ENCODE assay signal across 8 cellular contexts in genomic region chr13:77751513-77752456, GRCh38. TPM values are rescaled to one million over a fixed set of nuclear protein-coding genes. Genes with fewer than 3 reads are reported as not detected.
DNase-seq lines count a peak whose midpoint lies in the region; ATAC-seq and TF ChIP-seq lines count a peak whose summit lies in the region.

No MANE protein-coding gene starts in this region.

- H3K4me1 Mint-ChIP-seq in activated T-cell treated with anti-CD3 and anti-CD28 coated beads, Interleukin-2, amount 50 U/mL, for 72 hours (ENCODE audit: low read depth), result peaks cover 18% of the 10 kb centered on the region

- ATAC-seq in GM19351 (IDR thresholded peaks at IDR 0.05; ENCODE audit: unreplicated experiment), result peak; percentile 84
- peak; percentile 88 for ATAC-seq in HG03378 (IDR thresholded peaks at IDR 0.05; ENCODE audit: unreplicated experiment)
- ATAC-seq in activated T-cell treated with anti-CD3 and anti-CD28 coated beads, Interleukin-2, amount 50 U/mL, for 72 hours (replicated peaks in 1 of 2), result peak; percentile 95
- peak; percentile 73 for ATAC-seq in omental fat pad (ENCODE audit: low FRiP score)

- DNase-seq in DMS114 treated with DMSO at 0.1 percent for 48 hours (lab: John Stamatoyannopoulos, UW; ENCODE audit: unreplicated experiment) (peak; percentile 11), NCI-H748 treated with DMSO at 0.1 percent for 48 hours (lab: John Stamatoyannopoulos, UW) (peak; percentile 21), foreskin fibroblast (peak; percentile 6 to 49), omental fat pad (ENCODE audit: low spot score) (no peak), amniotic stem cell (lab: John Stamatoyannopoulos, UW) (no peak)
- DNase-seq in activated T-cell treated with anti-CD3 and anti-CD28 coated beads, Interleukin-2, amount 50 U/mL, for 72 hours, result peak; percentile 47 to 58

- peaks cover 0 to 8% of the 10 kb centered on the region in 2 donors for H3K36me3 Mint-ChIP-seq in activated T-cell treated with anti-CD3 and anti-CD28 coated beads, Interleukin-2, amount 50 U/mL, for 72 hours (ENCODE audit: insufficient read depth in 2 of 2)

- H3K27me3 Mint-ChIP-seq in activated T-cell treated with anti-CD3 and anti-CD28 coated beads, Interleukin-2, amount 50 U/mL, for 72 hours (ENCODE audit: low read depth), result no peaks in the 10 kb centered on the region

- peak overlapping the region; percentile 88 for H3K27ac Mint-ChIP-seq in activated T-cell treated with anti-CD3 and anti-CD28 coated beads, Interleukin-2, amount 50 U/mL, for 72 hours

- H3K4me3 ChIP-seq in foreskin fibroblast (ENCODE audit: low read depth in 1 of 2, low read length in 2 of 2), result no peak overlapping the region

- peak overlapping the region; percentile 17 to 31 for H3K4me3 Mint-ChIP-seq in activated T-cell treated with anti-CD3 and anti-CD28 coated beads, Interleukin-2, amount 50 U/mL, for 72 hours

- TF ChIP-seq CTCF in foreskin fibroblast (IDR thresholded peaks at IDR 0.05; ENCODE audit: low read depth, low read length), result peak; percentile 69
- no peak for TF ChIP-seq CTCF in omental fat pad (IDR thresholded peaks at IDR 0.05)

- H3K9me3 Mint-ChIP-seq in activated T-cell treated with anti-CD3 and anti-CD28 coated beads, Interleukin-2, amount 50 U/mL, for 72 hours, result no peaks in the 10 kb centered on the region

RNA-seq across cellular contexts. Expression of gene SLAIN1, which starts 54.3 kb away (rescaled TPM):
- 10 to 100 TPM; 24.6 to 24.8 TPM for total RNA-seq in activated T-cell treated with anti-CD3 and anti-CD28 coated beads, Interleukin-2, amount 50 U/mL, for 72 hours
- total RNA-seq in omental fat pad, result 1 to 10 TPM; 1.3 to 9.8 (median 4.9) TPM

Comparison
In these comparisons a context has a peak if more than half of its experiments do, and no peak if none do; other contexts are left out.
1. DNase-seq: peak in DMS114 treated with DMSO at 0.1 percent for 48 hours (single experiment), NCI-H748 treated with DMSO at 0.1 percent for 48 hours (single experiment), activated T-cell treated with anti-CD3 and anti-CD28 coated beads, Interleukin-2, amount 50 U/mL, for 72 hours (2 of 2) and foreskin fibroblast (2 of 2); none in omental fat pad (single experiment) and amniotic stem cell (single experiment).
2. Peak in every context shown above with its lines, with median percentiles within 50 percentile points of each other: ATAC-seq.